ENCODE assay signal across 15 cellular contexts in genomic region chr2:132816234-132816633, GRCh38.
DNase-seq lines count a peak whose midpoint lies in the region; ATAC-seq and TF ChIP-seq lines count a peak whose summit lies in the region.
"Had no signal": no experiment of that assay in that cellular context is flagged by ENCODE, and none has a peak within 500 bp of the region (broad histone marks: within the 10 kb centered on the region; RNA-seq: fewer than 3 reads in every experiment).

No MANE protein-coding gene starts in this region.

- peaks cover 0 to 4% (median 1%) of the 10 kb centered on the region in 3 experiments; a peak in 4 of 7 replicates for H3K36me3 Mint-ChIP-seq in H9 (ENCODE audit: insufficient read depth in 1 of 3, low read depth in 3 of 3)

- ATAC-seq in Right ventricle myocardium superior (ENCODE audit: poor library complexity) (no peak), heart right ventricle (no peak), psoas muscle (no peak)
- ATAC-seq: SK-N-SH treated with all-trans-retinoic acid at 6 μM for 48 hours had no signal

- no peaks in the 10 kb centered on the region for H3K36me3 ChIP-seq in heart right ventricle
- H3K36me3 ChIP-seq in psoas muscle (ENCODE audit: insufficient read depth in 1 of 2, low read depth in 1 of 2): no peaks in the 10 kb centered on the region
- H3K36me3 ChIP-seq in right atrium auricular region: no peaks in the 10 kb centered on the region
- H3K36me3 ChIP-seq: Peyer's patch had no signal

- H3K56ac ChIP-seq in H9 (ENCODE audit: insufficient read length, low read depth, low read length): no peak overlapping the region

- H3K27ac Mint-ChIP-seq in H9: no peak overlapping the region

- H3K4me1 ChIP-seq in H9 (ENCODE audit: insufficient read depth, low read length) (peaks cover 3% of the 10 kb centered on the region; the same call in 1 of the 2 replicates), heart right ventricle (no peaks in the 10 kb centered on the region), psoas muscle (no peaks in the 10 kb centered on the region), right atrium auricular region (no peaks in the 10 kb centered on the region)
- H3K4me1 ChIP-seq: Peyer's patch had no signal

- no peak overlapping the region for H2BK5ac ChIP-seq in H9 (ENCODE audit: insufficient read length, low read length)

- H3K18ac ChIP-seq in H9 (ENCODE audit: insufficient read length, low read depth, low read length): no peak overlapping the region

- no peak overlapping the region for H3T11ph ChIP-seq in H9 (ENCODE audit: low read length)

- no peak overlapping the region for H2BK20ac ChIP-seq in H9 (ENCODE audit: low read depth, low read length, poor library complexity, severe bottlenecking)

- H2BK15ac ChIP-seq in H9 (ENCODE audit: low read depth, low read length): no peak overlapping the region

- H2AK5ac ChIP-seq in H9 (ENCODE audit: insufficient read length, low read length): no peak overlapping the region

- H3K9me3 ChIP-seq in H9 (ENCODE audit: control insufficient read depth, low read depth, low read length) (no peaks in the 10 kb centered on the region), heart right ventricle (no peaks in the 10 kb centered on the region), psoas muscle (no peaks in the 10 kb centered on the region), right atrium auricular region (no peaks in the 10 kb centered on the region)
- H3K9me3 ChIP-seq: Peyer's patch had no signal

- no peak overlapping the region for H2BK12ac ChIP-seq in H9 (ENCODE audit: insufficient read length, low read depth, low read length)

- no peak overlapping the region for H3K4me3 Mint-ChIP-seq in H9

- peak overlapping the region; percentile 75 for H4K5ac ChIP-seq in H9 (ENCODE audit: insufficient read length, low read depth, low read length)

- TF ChIP-seq CTCF in H9 (conservative IDR thresholded peaks at IDR 0.05): no peak
- TF ChIP-seq CTCF in heart right ventricle (IDR thresholded peaks at IDR 0.05): no peak
- no peak for TF ChIP-seq CTCF in psoas muscle (IDR thresholded peaks at IDR 0.05)
- TF ChIP-seq CTCF in right atrium auricular region (IDR thresholded peaks at IDR 0.05): no peak

- H3K23me2 ChIP-seq in H9 (ENCODE audit: insufficient read length, low read depth, low read length, poor library complexity, severe bottlenecking): no peaks in the 10 kb centered on the region

- DNase-seq in A172 (ENCODE audit: low spot score) (peak; percentile 18), H9 (peak; percentile 33), astrocyte of the hippocampus (ENCODE audit: low read depth, low spot score) (peak; percentile 19), iPS-NIHi7 (ENCODE audit: extremely low spot score) (peak; percentile 38), Right ventricle myocardium superior (no peak), heart right ventricle (no peak), psoas muscle (no peak), right atrium auricular region (ENCODE audit: low spot score) (no peak)
- DNase-seq: C1 segment of cervical spinal cord, DMS 273 treated with DMSO at 0.1 percent for 48 hours, GF-D8, NCI-H1436 treated with DMSO at 0.1 percent for 48 hours, NCI-H510A, Peyer's patch had no signal

- H3K4me1 Mint-ChIP-seq in H9: peaks cover 9 to 13% of the 10 kb centered on the region in 2 experiments

- no peaks in the 10 kb centered on the region for H4K20me1 ChIP-seq in H9 (ENCODE audit: control insufficient read depth, insufficient read depth, insufficient read length)

- no peak overlapping the region for H4K8ac ChIP-seq in H9 (replicated peaks; ENCODE audit: insufficient read length, low read depth, low read length)

- H3K27me3 ChIP-seq in H9 (ENCODE audit: insufficient read depth, low read length) (no peaks in the 10 kb centered on the region), heart right ventricle (no peaks in the 10 kb centered on the region), psoas muscle (ENCODE audit: insufficient read depth in 3 of 3, low read length in 2 of 3) (no peaks in the 10 kb centered on the region), right atrium auricular region (no peaks in the 10 kb centered on the region)
- H3K27me3 ChIP-seq: Peyer's patch had no signal

- H3K14ac ChIP-seq in H9 (ENCODE audit: insufficient read depth, low read length): no peak overlapping the region

- no peak overlapping the region for H4K91ac ChIP-seq in H9 (ENCODE audit: insufficient read length, low read depth, low read length)

- WGBS in H9 (ENCODE audit: extremely low coverage, insufficient read length, low lambda C conversion rate): no CpG with 5 or more reads among the region's 7 CpGs
- 90 to 95% methylated on average over 7 of the region's 7 CpGs for WGBS in heart right ventricle, 2 donors
- WGBS in psoas muscle, 3 donors: 92 to 97% (median 94%) methylated on average over 7 of the region's 7 CpGs

- H3K9me3 Mint-ChIP-seq in H9: peaks cover 0 to 13% of the 10 kb centered on the region in 2 experiments; a peak in 3 of 5 replicates

- no peak overlapping the region for H2BK120ac ChIP-seq in H9 (ENCODE audit: low read depth, low read length, poor library complexity, severe bottlenecking)

- H3K4ac ChIP-seq in H9 (ENCODE audit: low read depth, low read length): no peak overlapping the region

- H3K79me2 ChIP-seq in H9 (ENCODE audit: insufficient read depth, low read length): no peaks in the 10 kb centered on the region

- H3K9ac ChIP-seq in H9 (ENCODE audit: extremely low read depth, insufficient read length, low read length): no peak overlapping the region

- H2AFZ ChIP-seq in H9 (ENCODE audit: low read length): no peak overlapping the region

- H3K27ac ChIP-seq in H9 (ENCODE audit: insufficient read length, low read depth, low read length): no peak overlapping the region
- H3K27ac ChIP-seq in heart right ventricle: no peak overlapping the region
- H3K27ac ChIP-seq in psoas muscle: no peak overlapping the region
- no peak overlapping the region for H3K27ac ChIP-seq in right atrium auricular region
- H3K27ac ChIP-seq: Peyer's patch had no signal

- no peaks in the 10 kb centered on the region for H3K27me3 Mint-ChIP-seq in H9 (ENCODE audit: low read depth)

- intact Hi-C loops in Right ventricle myocardium superior (cut with DNase I): no loop called here
- intact Hi-C loops in heart right ventricle (cut with DNase I): no loop called here
- intact Hi-C loops in psoas muscle (cut with DNase I): no loop called here

- no peak overlapping the region for H3K4me2 ChIP-seq in H9 (ENCODE audit: insufficient read depth, insufficient read length, low read length)

- no peaks in the 10 kb centered on the region for H3K79me1 ChIP-seq in H9 (ENCODE audit: insufficient read depth, low read depth, low read length, poor library complexity, severe bottlenecking)

- no peak overlapping the region for H3K4me3 ChIP-seq in heart right ventricle
- no peak overlapping the region for H3K4me3 ChIP-seq in psoas muscle
- H3K4me3 ChIP-seq in right atrium auricular region: no peak overlapping the region
- H3K4me3 ChIP-seq: Peyer's patch had no signal

- H3K23ac ChIP-seq in H9 (ENCODE audit: insufficient read length, low read depth, low read length): no peak overlapping the region

Comparison
In these comparisons a context has a peak if more than half of its experiments do, and no peak if none do; other contexts are left out.
1. DNase-seq: peak in A172 (single experiment), H9 (single experiment), astrocyte of the hippocampus (single experiment) and iPS-NIHi7 (single experiment); none in Right ventricle myocardium superior (single experiment), heart right ventricle (0 of 2), psoas muscle (0 of 2) and right atrium auricular region (single experiment).